Comparison of ENCODE assay signal across 8 cellular contexts in genomic region chr3:167734498-167735232, GRCh38. TPM values are rescaled to one million over a fixed set of nuclear protein-coding genes. Genes with fewer than 3 reads are reported as not detected.
DNase-seq lines count a peak whose midpoint lies in the region; ATAC-seq, FAIRE-seq and TF ChIP-seq lines count a peak whose summit lies in the region.

Gene PDCD10, minus strand, starts transcription at chr3:167734892. Its CDS starts 14,735 bp downstream, at chr3:167720157.

- peak; percentile 80 to 91 for TF ChIP-seq POLR2A in HepG2 (IDR thresholded peaks at IDR 0.05; ENCODE audit: insufficient read depth in 1 of 2, low read depth in 2 of 2, low read length in 2 of 2)

- H3K36me3 ChIP-seq in CD4-positive, alpha-beta memory T cell (ENCODE audit: insufficient read depth, low read length), result no peaks in the 10 kb centered on the region
- no peaks in the 10 kb centered on the region for H3K36me3 ChIP-seq in HepG2 (replicated peaks in 1 of 2; ENCODE audit: control insufficient read depth in 1 of 2, insufficient read depth in 2 of 2, low read length in 2 of 2)

- TF ChIP-seq EP300 in HepG2 (IDR thresholded peaks at IDR 0.05; ENCODE audit: low read depth in 2 of 2, low read length in 2 of 2) (no peak), HepG2 (CRISPR knock-in tag; IDR thresholded peaks at IDR 0.05; ENCODE audit: borderline replicate concordance) (no peak)

- H3K4me2 ChIP-seq in HepG2 (ENCODE audit: low read depth, low read length), result peak within 1 kb of the TSS; percentile 76

- no peaks in the 10 kb centered on the region for H3K27me3 Mint-ChIP-seq in CD4-positive, alpha-beta memory T cell

- FAIRE-seq in HepG2 (lab: Jason Lieb, UNC), result peak; percentile 87

- peaks cover 8 to 32% (median 18%) of the 10 kb centered on the region in 4 donors for H3K4me1 Mint-ChIP-seq in CD4-positive, alpha-beta memory T cell

- WGBS in HepG2 (ENCODE audit: low lambda C conversion rate), result 1% methylated on average over 17 of the region's 49 CpGs

- peak in 20 of 56 donors; percentile 3 to 38 (median 20) for TF ChIP-seq CTCF in dorsolateral prefrontal cortex (IDR thresholded peaks at IDR 0.05 in 54 of 56, conservative IDR thresholded peaks at IDR 0.05 in 2 of 56; ENCODE audit: low read depth in 1 of 56, partially characterized antibody in 56 of 56)
- 0 out of 2 replicates have a peak, but pooled peaks have one; percentile 12 for TF ChIP-seq CTCF in HepG2 (CRISPR knock-in tag; IDR thresholded peaks at IDR 0.05)

- no peaks in the 10 kb centered on the region for H3K9me3 ChIP-seq in CD4-positive, alpha-beta memory T cell (ENCODE audit: control insufficient read depth in 1 of 2, low read length in 2 of 2)
- H3K9me3 ChIP-seq in HepG2 (ENCODE audit: low read length), result no peaks in the 10 kb centered on the region

- no TSS peak for BruUV-seq in HepG2 (replicated peaks; lab: Mats Ljungman, UMichigan)

- CTCF ChIA-PET in CD4-positive, alpha-beta memory T cell (lab: Charles Lee; ENCODE audit: partially characterized antibody), result interaction anchor here (1.2 to 1.5 kb wide), 3 partner anchors 50 to 355 kb away, joined by 3 to 8 read pairs (median 4); partner anchors contain the start of gene ZBBX
- CTCF ChIA-PET in HepG2 (lab: Yijun Ruan, JAX; ENCODE audit: low intra/inter-chr PET ratio, low total read pairs), result no interaction called here

- H3K4me3 ChIP-seq in CD4-positive, alpha-beta memory T cell (ENCODE audit: low read length in 2 of 2), result peak within 1 kb of the TSS; percentile 99 to 100
- H3K4me3 ChIP-seq in dorsolateral prefrontal cortex (peak within 1 kb of the TSS; percentile 71 to 97 (median 90)), HepG2 (replicated peaks in 1 of 3; ENCODE audit: insufficient read depth in 1 of 3, low read depth in 2 of 3, low read length in 3 of 3) (peak within 1 kb of the TSS; percentile 95 to 98 (median 98))

- intact Hi-C loops in CD4-positive, alpha-beta memory T cell (cut with micrococcal nuclease), result loop anchor here (1.0 to 2.0 kb wide), 2 partner anchors 9 to 44 kb away; no protein-coding TSS in a partner anchor
- intact Hi-C loops in dorsolateral prefrontal cortex (cut with DNase I) (loop anchor here (2.0 to 10.0 kb wide), 7 partner anchors 48 to 363 kb away; partner anchors contain the start of gene GOLIM4 (in 1 of the 2)), HepG2 (cut with micrococcal nuclease; ENCODE audit: unreplicated experiment) (loop anchor here (2.0 to 10.0 kb wide), 4 partner anchors 37 to 360 kb away; partner anchors contain the start of gene GOLIM4)

- in situ Hi-C loops in HepG2 (cut with HindIII; ENCODE audit: extremely low pct_ligation_motif_present, low pct_unique_long_range_greater_than_20kb), result no loop called here

- no peak within 1 kb of the TSS for H3K4me3 Mint-ChIP-seq in CD4-positive, alpha-beta memory T cell

- peak within 1 kb of the TSS; percentile 85 for H3K27ac ChIP-seq in CD4-positive, alpha-beta memory T cell (ENCODE audit: low read depth, low read length)
- H3K27ac ChIP-seq in dorsolateral prefrontal cortex (peak within 1 kb of the TSS; percentile 76 to 99 (median 96)), HepG2 (ENCODE audit: extremely low read length, insufficient read depth, low read length) (peak within 1 kb of the TSS; percentile 97)

- no peak for TF ChIP-seq RAD21 in HepG2 (CRISPR knock-in tag; IDR thresholded peaks at IDR 0.05)

- peak; percentile 86 for ATAC-seq in GM19452 (IDR thresholded peaks at IDR 0.05; ENCODE audit: unreplicated experiment)
- ATAC-seq in HG03575 (IDR thresholded peaks at IDR 0.05; ENCODE audit: extremely low read depth, insufficient number of reproducible peaks, low FRiP score, unreplicated experiment), result peak; percentile 88
- ATAC-seq in HepG2, result peak; percentile 92

- H3K9me3 Mint-ChIP-seq in CD4-positive, alpha-beta memory T cell, result no peaks in the 10 kb centered on the region

- peak within 1 kb of the TSS; percentile 88 for H2AFZ ChIP-seq in HepG2 (ENCODE audit: low read length)

- peaks cover 68% of the 10 kb centered on the region for H3K79me2 ChIP-seq in HepG2 (ENCODE audit: insufficient read depth, low read length)

- H3K27ac Mint-ChIP-seq in CD4-positive, alpha-beta memory T cell, result no peak within 1 kb of the TSS

- POLR2A ChIA-PET in CD4-positive, alpha-beta memory T cell (lab: Charles Lee; ENCODE audit: partially characterized antibody), result interaction anchor here (1.2 to 1.8 kb wide), 2 partner anchors 18 to 47 kb away, joined by 4 to 6 read pairs; no protein-coding TSS in a partner anchor
- POLR2A ChIA-PET in HepG2 (lab: Yijun Ruan, JAX), result interaction anchor here (0.7 to 1.4 kb wide), 5 partner anchors 10 to 147 kb away, joined by 3 to 4 read pairs (median 3); no protein-coding TSS in a partner anchor

- peaks cover 56% of the 10 kb centered on the region for H3K4me1 ChIP-seq in CD4-positive, alpha-beta memory T cell (ENCODE audit: insufficient read depth, low read length)
- H3K4me1 ChIP-seq in HepG2 (ENCODE audit: insufficient read depth, low read length), result peaks cover 69% of the 10 kb centered on the region

- H3K27me3 ChIP-seq in CD4-positive, alpha-beta memory T cell (ENCODE audit: insufficient read depth, low read length), result no peaks in the 10 kb centered on the region
- H3K27me3 ChIP-seq in dorsolateral prefrontal cortex (no peaks in the 10 kb centered on the region), HepG2 (ENCODE audit: control insufficient read depth in 1 of 2, insufficient read depth in 2 of 2, low read length in 2 of 2) (peaks cover 0 to 4% of the 10 kb centered on the region in 2 experiments; a peak in 1 of 5 replicates)

- DNase-seq in CD4-positive, alpha-beta memory T cell, result peak; percentile 98 to 99 (median 99)
- DNase-seq in NCI-H82 (lab: John Stamatoyannopoulos, UW) (peak; percentile 100), dorsolateral prefrontal cortex (peak; percentile 97 to 99 (median 99)), HepG2 (ENCODE audit: low spot score) (peak; percentile 99)
- peak; percentile 94 to 96 for DNase-seq in activated CD4-positive, alpha-beta T cell treated with anti-CD3 and anti-CD28 coated beads, Interleukin-2, amount 50 U/mL, for 48 hours
- DNase-seq in stimulated activated CD4-positive, alpha-beta T cell treated with anti-CD3 and anti-CD28 coated beads, Interleukin-4, amount 100 ng/mL, for 1 hour, result peak; percentile 94

- H3K9ac ChIP-seq in HepG2 (ENCODE audit: insufficient read depth, low read depth, low read length), result peak within 1 kb of the TSS; percentile 84

- peaks cover 18% of the 10 kb centered on the region for H4K20me1 ChIP-seq in HepG2 (ENCODE audit: insufficient read depth, low read length)

- peaks cover 0 to 5% of the 10 kb centered on the region in 2 donors for H3K36me3 Mint-ChIP-seq in CD4-positive, alpha-beta memory T cell

TF ChIP-seq in HepG2, 621 proteins besides CTCF, POLR2A, EP300 and RAD21 (continues in another document):
- peak; percentile 94 for TF ChIP-seq CREM (IDR thresholded peaks at IDR 0.05)
- no peak for TF ChIP-seq CREM (CRISPR knock-in tag; IDR thresholded peaks at IDR 0.05)

RNA-seq across cellular contexts. Expression of gene PDCD10, which starts in this region (rescaled TPM):
- total RNA-seq in CD4-positive, alpha-beta memory T cell, result 10 to 100 TPM; 43.8 to 50.0 TPM
- polyA plus RNA-seq in CD4-positive, alpha-beta memory T cell, result 100 to 1,000 TPM; 105 to 133 TPM
- total RNA-seq in dorsolateral prefrontal cortex, result 10 to 100 TPM; 26.3 to 60.2 (median 45.6) TPM
- total RNA-seq in HepG2 (2016; rRNA removed; fragmentation: Illumina TruSeq; extraction: Trizol), result 53.9 and 84.4 TPM in 2 replicates
- total RNA-seq in HepG2 (2016; cell fraction: cytosol; rRNA removed; fragmentation: Illumina TruSeq; extraction: Trizol; ENCODE audit: low read depth), result 20.7 and 21.2 TPM in 2 replicates
- total RNA-seq in HepG2 (2016; cell fraction: insoluble cytoplasmic fraction; rRNA removed; fragmentation: Illumina TruSeq; extraction: Trizol), result 53.5 and 83.5 TPM in 2 replicates
- total RNA-seq in HepG2 (2016; cell fraction: membrane; rRNA removed; fragmentation: Illumina TruSeq; extraction: Trizol), result 26.5 and 27.2 TPM in 2 replicates
- 34.5 and 35.4 TPM in 2 replicates for total RNA-seq in HepG2 (2016; cell fraction: nucleus; rRNA removed; fragmentation: Illumina TruSeq; extraction: Trizol)
- polyA plus RNA-seq in HepG2 (2011; rRNA removed), result 31.8 and 48.5 TPM in 2 replicates
- 20.6 and 33.6 TPM in 2 replicates for polyA plus RNA-seq in HepG2 (2011; cell fraction: cytosol; rRNA removed)
- polyA plus RNA-seq in HepG2 (2011; cell fraction: nucleus; rRNA removed), result 9.7 and 13.1 TPM in 2 replicates
- 43.3 and 45.2 TPM in 2 replicates for polyA plus RNA-seq in HepG2 (2012)
- 11.0 and 14.5 TPM in 2 replicates for polyA plus RNA-seq in HepG2 (2016; cell fraction: cytosol; fragmentation: Illumina TruSeq; extraction: Trizol; ENCODE audit: low read depth)
- polyA plus RNA-seq in HepG2 (2016; cell fraction: insoluble cytoplasmic fraction; fragmentation: Illumina TruSeq; extraction: Trizol; ENCODE audit: low read depth), result 81.9 and 87.8 TPM in 2 replicates
- 15.0 and 16.8 TPM in 2 replicates for polyA plus RNA-seq in HepG2 (2016; cell fraction: membrane; fragmentation: Illumina TruSeq; extraction: Trizol; ENCODE audit: low read depth)
- 35.7 and 42.4 TPM in 2 replicates for polyA plus RNA-seq in HepG2 (2016; cell fraction: nucleus; fragmentation: Illumina TruSeq; extraction: Trizol; ENCODE audit: insufficient read depth, low read depth)
- polyA minus RNA-seq in HepG2 (2011; rRNA and poly(A)+ RNA removed; ENCODE audit: low replicate concordance), result 6.8 and 14.5 TPM in 2 replicates
- polyA minus RNA-seq in HepG2 (2011; cell fraction: cytosol; rRNA and poly(A)+ RNA removed), result 23.7 and 25.9 TPM in 2 replicates
- 87.2 and 99.6 TPM in 2 replicates for polyA minus RNA-seq in HepG2 (2011; cell fraction: nucleus; rRNA and poly(A)+ RNA removed)

Comparison
In these comparisons a context has a peak if more than half of its experiments do, and no peak if none do; other contexts are left out.
1. Peak in every context shown above with its lines: DNase-seq, ATAC-seq, H3K4me3 ChIP-seq and H3K27ac ChIP-seq.